20 cellular contexts compared by ENCODE assay signal in the genomic region with DNA sequence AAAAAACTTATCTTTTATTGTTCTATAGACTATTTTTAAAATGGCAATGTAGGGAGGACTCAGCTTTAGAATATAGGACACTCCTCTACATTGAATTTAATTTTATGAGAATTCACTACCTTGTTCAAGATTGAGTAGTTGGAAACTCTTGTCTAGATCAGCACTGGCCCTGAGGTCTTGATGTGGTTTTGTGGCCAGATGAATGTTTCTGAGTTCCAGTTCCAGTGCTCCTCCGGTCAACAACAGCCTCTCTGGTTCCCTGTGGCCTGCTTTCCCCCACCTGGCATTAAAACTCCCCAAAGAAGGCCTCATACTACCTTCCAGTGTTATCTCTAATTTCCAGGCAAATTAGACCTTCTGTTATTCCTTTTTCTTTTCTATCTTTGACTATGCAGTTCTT.
"Had no signal": no experiment of that assay in that cellular context is flagged by ENCODE, and none has a peak within 500 bp of the region (broad histone marks: within the 10 kb centered on the region; RNA-seq: fewer than 3 reads in every experiment).

No MANE protein-coding gene starts in this region.

- H3K27ac Mint-ChIP-seq: activated B cell treated with CpG ODN at 0.5 μM for 24 hours; brain; stimulated activated memory B cell treated with anti-CD40 and anti-IgM and Interleukin-4, amounts not matched to agents 10 μg/mL and 1 μg/mL and 100 μg/mL, for 72 hours had no signal

- H3K9me3 ChIP-seq: heart left ventricle, neutrophil had no signal

- H3K27me3 Mint-ChIP-seq: brain had no signal

- H3K27ac ChIP-seq: heart left ventricle, neutrophil, right atrium auricular region, skin epidermis had no signal

- DNase-seq: activated B cell treated with CpG ODN at 0.5 μM for 24 hours; activated gamma-delta T cell treated with Interleukin-2 at 50 U/mL for 16 hours; activated T-cell treated with anti-CD3 and anti-CD28 coated beads, Interleukin-2, amount 50 U/mL, for 48 hours; amygdala; effector memory CD4-positive, alpha-beta T cell; heart left ventricle; mammary epithelial cell; naive thymus-derived CD4-positive, alpha-beta T cell; posterior cingulate gyrus; substantia nigra; trophoblast cell had no signal

- H3K4me1 Mint-ChIP-seq: brain; stimulated activated memory B cell treated with anti-CD40 and anti-IgM and Interleukin-4, amounts not matched to agents 10 μg/mL and 1 μg/mL and 100 μg/mL, for 72 hours had no signal

- ATAC-seq: heart left ventricle; left lobe of liver; naive thymus-derived CD4-positive, alpha-beta T cell; stimulated activated memory B cell treated with anti-CD40 and anti-IgM and Interleukin-4, amounts not matched to agents 10 μg/mL and 1 μg/mL and 100 μg/mL, for 72 hours had no signal

- FAIRE-seq: frontal cortex, islet of Langerhans, TTC549 had no signal

- H3K4me3 Mint-ChIP-seq: activated B cell treated with CpG ODN at 0.5 μM for 24 hours; naive thymus-derived CD4-positive, alpha-beta T cell; stimulated activated memory B cell treated with anti-CD40 and anti-IgM and Interleukin-4, amounts not matched to agents 10 μg/mL and 1 μg/mL and 100 μg/mL, for 72 hours had no signal

- H3K4me1 ChIP-seq: right atrium auricular region had no signal

- H3K9me3 Mint-ChIP-seq: activated B cell treated with CpG ODN at 0.5 μM for 24 hours; naive thymus-derived CD4-positive, alpha-beta T cell; stimulated activated memory B cell treated with anti-CD40 and anti-IgM and Interleukin-4, amounts not matched to agents 10 μg/mL and 1 μg/mL and 100 μg/mL, for 72 hours had no signal

- H3K27me3 ChIP-seq: heart left ventricle, neutrophil, right atrium auricular region had no signal

- H3K4me3 ChIP-seq: heart left ventricle, right atrium auricular region, skin epidermis had no signal

- H3K36me3 Mint-ChIP-seq: brain; stimulated activated memory B cell treated with anti-CD40 and anti-IgM and Interleukin-4, amounts not matched to agents 10 μg/mL and 1 μg/mL and 100 μg/mL, for 72 hours had no signal

- H3K36me3 ChIP-seq: heart left ventricle, neutrophil, right atrium auricular region had no signal
